Comparison of ENCODE assay signal across 8 cellular contexts in the genomic region with DNA sequence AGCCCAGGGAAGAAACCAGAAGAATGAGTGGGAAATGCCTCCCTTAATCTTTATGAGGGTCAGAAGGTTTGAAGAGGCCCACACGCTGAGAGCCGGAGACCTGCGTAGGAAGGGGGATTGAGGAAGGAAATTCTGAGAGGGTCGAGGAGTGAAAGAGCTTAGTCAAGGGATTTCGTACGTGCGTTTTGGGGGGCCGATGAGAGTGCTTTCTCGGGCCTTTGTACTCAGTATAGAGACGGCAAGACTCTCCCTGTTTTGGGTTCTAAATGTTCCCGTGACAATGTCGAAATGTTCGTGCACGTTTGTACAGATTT. TPM values are rescaled to one million over a fixed set of nuclear protein-coding genes. Genes with fewer than 3 reads are reported as not detected.
DNase-seq lines count a peak whose midpoint lies in the region; ATAC-seq lines count a peak whose summit lies in the region.

No MANE protein-coding gene starts in this region.

- no peaks in the 10 kb centered on the region for H3K36me3 ChIP-seq in esophagus (ENCODE audit: control insufficient read depth in 2 of 2, insufficient read depth in 2 of 2, low read length in 1 of 2)

- peak; percentile 0 for ATAC-seq in GM18502 (IDR thresholded peaks at IDR 0.05; ENCODE audit: poor library complexity, unreplicated experiment)

- 0% methylated on average over 14 of the region's 14 CpGs for WGBS in esophagus, 2 donors

- H3K9me3 ChIP-seq in esophagus (ENCODE audit: control insufficient read depth in 2 of 2, insufficient read depth in 1 of 2, low read depth in 1 of 2, low read length in 1 of 2) = no peaks in the 10 kb centered on the region

- peak overlapping the region; percentile 61 for H3K4me3 ChIP-seq in Jurkat, Clone E6-1 (ENCODE audit: low read length)
- peak overlapping the region; percentile 70 to 80 for H3K4me3 ChIP-seq in esophagus (ENCODE audit: low read depth in 1 of 2, low read length in 2 of 2)
- H3K4me3 ChIP-seq in skeletal muscle cell (ENCODE audit: low read depth, low read length) = peak overlapping the region; percentile 88

- peak overlapping the region; percentile 87 to 91 for H3K27ac ChIP-seq in esophagus (ENCODE audit: low read depth in 2 of 2, low read length in 1 of 2)

- no peaks in the 10 kb centered on the region for H3K27me3 ChIP-seq in esophagus (ENCODE audit: control insufficient read depth in 1 of 2, insufficient read depth in 2 of 2, low read length in 2 of 2)

- peaks cover 3 to 7% of the 10 kb centered on the region in 2 donors for H3K4me1 ChIP-seq in esophagus (ENCODE audit: control insufficient read depth in 2 of 2, insufficient read depth in 2 of 2, low read length in 1 of 2)

- DNase-seq in Jurkat, Clone E6-1 (ENCODE audit: low read depth, low spot score) = no peak
- no peak for DNase-seq in skeletal muscle cell (ENCODE audit: low read depth)
- no peak for DNase-seq in HuH-7.5 (ENCODE audit: low spot score)
- no peak for DNase-seq in activated T-cell treated with anti-CD3 and anti-CD28 coated beads, Interleukin-2, amount 50 U/mL, for 48 hours
- DNase-seq in mesenteric fat pad (ENCODE audit: low spot score) = no peak
- no peak for DNase-seq in SK-N-DZ (ENCODE audit: low spot score)

RNA-seq across cellular contexts. Expression of gene C11orf58, which starts 0.5 kb away (rescaled TPM):
- 369 TPM for polyA plus RNA-seq in Jurkat, Clone E6-1 (2012; ENCODE audit: insufficient read depth, insufficient read length)
- polyA plus RNA-seq in esophagus = 10 to 100 TPM; 45.1 to 65.4 TPM
- 93.9 TPM for total RNA-seq in mesenteric fat pad
- 145 and 155 TPM in 2 replicates for polyA plus RNA-seq in SK-N-DZ (2014; cell fraction: cytosol; rRNA removed)
- polyA plus RNA-seq in SK-N-DZ (2014; cell fraction: nucleus; rRNA removed) = 113 and 143 TPM in 2 replicates
